In genomic region chr9:96495341-96495740, GRCh38 we compare ENCODE assay signal across 19 cellular contexts. TPM values are rescaled to one million over a fixed set of nuclear protein-coding genes. Genes with fewer than 3 reads are reported as not detected.
A peak's percentile ranks its signal among the peaks of the same experiment; 100 is the strongest.
DNase-seq lines count a peak whose midpoint lies in the region; ATAC-seq and TF ChIP-seq lines count a peak whose summit lies in the region.
"Had no signal": no experiment of that assay in that cellular context is flagged by ENCODE, and none has a peak within 500 bp of the region (broad histone marks: within the 10 kb centered on the region; RNA-seq: fewer than 3 reads in every experiment).

No MANE protein-coding gene starts in this region.

- peaks cover 15% of the 10 kb centered on the region for H3K36me3 ChIP-seq in lower lobe of right lung
- peaks cover 0 to 36% (median 16%) of the 10 kb centered on the region in 6 donors for H3K36me3 ChIP-seq in spleen
- H3K36me3 ChIP-seq in hepatocyte (replicated peaks; ENCODE audit: insufficient read depth, low read depth): no peaks in the 10 kb centered on the region

- CTCF ChIA-PET in T-cell (lab: Charles Lee): no interaction called here

- WGBS in spleen, 5 donors: 80 to 88% (median 83%) methylated on average over 11 of the region's 11 CpGs
- 95% methylated on average over 11 of the region's 11 CpGs for WGBS in hepatocyte (ENCODE audit: low lambda C conversion rate, missing lambda C conversion rate)

- no peaks in the 10 kb centered on the region for H4K20me1 ChIP-seq in hepatocyte (ENCODE audit: insufficient read depth, poor library complexity, severe bottlenecking)
- H4K20me1 ChIP-seq: BLaER1 had no signal

- TF ChIP-seq CTCF in lower lobe of right lung (IDR thresholded peaks at IDR 0.05) (no peak), spleen (IDR thresholded peaks at IDR 0.05 in 8 of 11, conservative IDR thresholded peaks at IDR 0.05 in 3 of 11) (no peak), hepatocyte (IDR thresholded peaks at IDR 0.05; ENCODE audit: poor library complexity) (no peak)

- H3K4me3 Mint-ChIP-seq in T-cell: no peak overlapping the region
- H3K4me3 Mint-ChIP-seq: activated naive CD4-positive, alpha-beta T cell treated with anti-CD3 and anti-CD28 coated beads, Interleukin-2, amount 50 U/mL, for 24 hours; naive thymus-derived CD4-positive, alpha-beta T cell; T-helper 1 cell treated with Interleukin-12 subunit alpha and Interleukin-12 subunit beta and Interleukin-4 antibody, amounts not matched to agents 30 μg/mL and 1 μg/mL, for 36 hours had no signal

- H3K9me2 ChIP-seq in hepatocyte (replicated peaks; ENCODE audit: insufficient read depth): no peaks in the 10 kb centered on the region

- H3K36me3 Mint-ChIP-seq in T-cell: peaks cover 15% of the 10 kb centered on the region

- H3K27ac Mint-ChIP-seq in T-cell: no peak overlapping the region
- H3K27ac Mint-ChIP-seq: activated naive CD4-positive, alpha-beta T cell treated with anti-CD3 and anti-CD28 coated beads, Interleukin-2, amount 50 U/mL, for 24 hours; naive thymus-derived CD4-positive, alpha-beta T cell; T-helper 1 cell treated with Interleukin-12 subunit alpha and Interleukin-12 subunit beta and Interleukin-4 antibody, amounts not matched to agents 30 μg/mL and 1 μg/mL, for 36 hours had no signal

- H3K79me2 ChIP-seq in hepatocyte: no peaks in the 10 kb centered on the region

- H3K4me2 ChIP-seq in hepatocyte: no peak overlapping the region
- H3K4me2 ChIP-seq: BLaER1 had no signal

- H3K27me3 ChIP-seq in lower lobe of right lung (ENCODE audit: low read depth) (no peaks in the 10 kb centered on the region), spleen (replicated peaks in 1 of 7) (no peaks in the 10 kb centered on the region), hepatocyte (no peaks in the 10 kb centered on the region)
- H3K27me3 ChIP-seq: BLaER1, tibial artery had no signal

- no peaks in the 10 kb centered on the region for H3K27me3 Mint-ChIP-seq in T-cell
- H3K27me3 Mint-ChIP-seq: activated naive CD4-positive, alpha-beta T cell treated with anti-CD3 and anti-CD28 coated beads, Interleukin-2, amount 50 U/mL, for 24 hours; naive thymus-derived CD4-positive, alpha-beta T cell had no signal

- no peak overlapping the region for H3K27ac ChIP-seq in lower lobe of right lung
- H3K27ac ChIP-seq in spleen: no peak overlapping the region
- no peak overlapping the region for H3K27ac ChIP-seq in hepatocyte
- H3K27ac ChIP-seq: BLaER1, left ventricle myocardium inferior, tibial artery had no signal

- no peaks in the 10 kb centered on the region for H3K9me3 ChIP-seq in lower lobe of right lung
- H3K9me3 ChIP-seq in spleen: no peaks in the 10 kb centered on the region
- H3K9me3 ChIP-seq in hepatocyte (ENCODE audit: low read depth): no peaks in the 10 kb centered on the region
- H3K9me3 ChIP-seq: BLaER1, left ventricle myocardium inferior, tibial artery had no signal

- no peak for TF ChIP-seq POLR2A in spleen (IDR thresholded peaks at IDR 0.05)

- ATAC-seq in lower lobe of right lung: peak; percentile 58 to 62
- no peak for ATAC-seq in T-cell (replicated peaks in 1 of 4)
- ATAC-seq: naive thymus-derived CD4-positive, alpha-beta T cell had no signal

- intact Hi-C loops in lower lobe of right lung (cut with DNase I) (no loop called here), spleen (cut with DNase I; ENCODE audit: low total_unique reads) (no loop called here)

- POLR2A ChIA-PET in T-cell (lab: Charles Lee): no interaction called here

- H3K4me1 ChIP-seq in lower lobe of right lung: peaks cover 15% of the 10 kb centered on the region
- H3K4me1 ChIP-seq in spleen: no peaks in the 10 kb centered on the region
- peaks cover 7% of the 10 kb centered on the region for H3K4me1 ChIP-seq in hepatocyte (ENCODE audit: insufficient read depth)

- H3K9me3 Mint-ChIP-seq in T-cell: no peaks in the 10 kb centered on the region
- H3K9me3 Mint-ChIP-seq: activated naive CD4-positive, alpha-beta T cell treated with anti-CD3 and anti-CD28 coated beads, Interleukin-2, amount 50 U/mL, for 24 hours; naive thymus-derived CD4-positive, alpha-beta T cell; T-helper 1 cell treated with Interleukin-12 subunit alpha and Interleukin-12 subunit beta and Interleukin-4 antibody, amounts not matched to agents 30 μg/mL and 1 μg/mL, for 36 hours had no signal

- peaks cover 4 to 14% (median 13%) of the 10 kb centered on the region in 3 donors for H3K4me1 Mint-ChIP-seq in T-cell

- H2AFZ ChIP-seq in hepatocyte: no peak overlapping the region

- H3K4me3 ChIP-seq in lower lobe of right lung (no peak overlapping the region), spleen (no peak overlapping the region), hepatocyte (no peak overlapping the region)
- H3K4me3 ChIP-seq: BLaER1, left ventricle myocardium inferior, tibial artery had no signal

- DNase-seq in AG08396 (ENCODE audit: low spot score): peak; percentile 87
- DNase-seq in H4 (ENCODE audit: low spot score): peak; percentile 84
- peak; percentile 89 for DNase-seq in astrocyte of the hippocampus (ENCODE audit: low read depth, low spot score)
- DNase-seq in lower lobe of right lung: peak; percentile 53
- DNase-seq in T-cell: no peak
- DNase-seq in NCI-H2107 (lab: John Stamatoyannopoulos, UW): no peak
- DNase-seq in spleen: no peak
- DNase-seq in hepatocyte (ENCODE audit: low spot score): no peak
- DNase-seq: activated CD4-positive, CD25-positive, alpha-beta regulatory T cell treated with anti-CD3 and anti-CD28 coated beads, Interleukin-2, amount 50 U/mL, for 72 hours; H7; left ventricle myocardium inferior; naive thymus-derived CD4-positive, alpha-beta T cell; NCI-H2081 treated with DMSO at 0.1 percent for 48 hours; stimulated activated CD4-positive, alpha-beta T cell treated with anti-CD3 and anti-CD28 coated beads, Interleukin-2, amount 100 ng/mL, for 24 hours; stimulated activated CD8-positive, alpha-beta memory T cell treated with anti-CD3 and anti-CD28 coated beads, Interleukin-4, amount 100 ng/mL, for 48 hours had no signal

RNA-seq across cellular contexts. Expression of gene HABP4, which starts 45.4 kb away (rescaled TPM):
- 2.1 and 5.7 TPM in 2 replicates for total RNA-seq in H4 (2014; rRNA removed; shearing (Covaris generic))
- 9.8 TPM for total RNA-seq in lower lobe of right lung
- 10 to 100 TPM; 18.2 to 30.8 (median 25.3) TPM for total RNA-seq in T-cell
- 10 to 100 TPM in 1 of 7 donors, 1 to 10 TPM in 6; 6.3 to 10.6 (median 7.9) TPM for total RNA-seq in spleen
- polyA plus RNA-seq in spleen: 1 to 10 TPM; 6.8 to 9.2 (median 7.0) TPM
- total RNA-seq in hepatocyte: 12.9 and 13.1 TPM in 2 replicates
- 18.0 and 24.8 TPM in 2 replicates for polyA plus RNA-seq in hepatocyte

Comparison
In these comparisons a context has a peak if more than half of its experiments do, and no peak if none do; other contexts are left out.
1. DNase-seq: peak in AG08396 (single experiment), H4 (single experiment), astrocyte of the hippocampus (single experiment) and lower lobe of right lung (single experiment); none in T-cell (0 of 34), NCI-H2107 (single experiment), spleen (single experiment) and hepatocyte (single experiment).
2. ATAC-seq: peak in lower lobe of right lung (2 of 2); none in T-cell (0 of 4).